8 cellular contexts compared by ENCODE assay signal in the genomic region with DNA sequence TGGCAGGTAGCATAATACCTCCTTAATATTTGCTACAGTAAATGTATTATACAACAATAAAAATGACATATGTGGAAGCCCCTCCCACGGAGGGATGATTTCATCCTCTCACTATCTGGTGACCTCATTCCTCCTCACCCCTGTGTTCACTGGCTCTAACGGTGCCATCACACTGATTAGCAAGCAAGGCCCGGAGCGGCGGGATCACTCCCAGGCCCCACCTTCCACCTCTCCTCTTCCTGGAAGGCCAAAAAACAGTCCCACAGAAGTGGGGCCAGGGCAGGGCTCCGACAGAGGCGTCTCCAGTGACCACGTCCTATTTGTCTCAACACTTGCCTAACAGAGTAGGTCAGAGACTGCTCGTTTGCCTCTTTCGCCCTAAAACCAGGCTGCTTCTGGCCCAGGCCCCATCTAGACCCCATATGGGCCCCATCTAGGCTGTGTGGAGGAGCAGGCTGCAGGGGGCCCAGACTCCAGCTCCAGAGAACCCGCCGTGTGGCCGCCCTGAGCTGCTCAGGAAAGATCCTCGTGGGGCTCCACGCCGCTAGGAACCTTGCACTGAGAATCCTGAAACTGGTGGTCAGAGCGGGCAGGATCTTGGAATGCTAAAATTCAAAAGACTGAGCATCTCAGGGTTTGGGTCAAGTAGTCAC.
DNase-seq lines count a peak whose midpoint lies in the region; ATAC-seq lines count a peak whose summit lies in the region.

No MANE protein-coding gene starts in this region.

- H3K9ac ChIP-seq in HUES6 (ENCODE audit: low read length) = no peak overlapping the region

- peak; percentile 24 for DNase-seq in activated CD4-positive, alpha-beta T cell treated with anti-CD3 and anti-CD28 coated beads for 1 hour
- DNase-seq in effector memory CD4-positive, alpha-beta T cell = peak; percentile 49 to 62 (median 55)
- peak; percentile 70 for DNase-seq in non-pigmented ciliary epithelial cell (ENCODE audit: low read depth)
- DNase-seq in NCI-H1105 treated with DMSO at 0.1 percent for 48 hours (lab: John Stamatoyannopoulos, UW) = no peak
- DNase-seq in NCI-H524 treated with DMSO at 0.1 percent for 48 hours (lab: John Stamatoyannopoulos, UW) = no peak

- no peaks in the 10 kb centered on the region for H3K9me3 ChIP-seq in HUES6 (ENCODE audit: control insufficient read depth, insufficient read depth, low read depth, low read length)
- no peaks in the 10 kb centered on the region for H3K9me3 ChIP-seq in effector memory CD4-positive, alpha-beta T cell (ENCODE audit: control insufficient read depth, low read length)

- no peaks in the 10 kb centered on the region for H3K27me3 ChIP-seq in HUES6 (ENCODE audit: control insufficient read depth, insufficient read depth, low read length)
- H3K27me3 ChIP-seq in effector memory CD4-positive, alpha-beta T cell (replicated peaks; ENCODE audit: control insufficient read depth, insufficient read depth, low read length, poor library complexity, severe bottlenecking) = no peaks in the 10 kb centered on the region

- peaks cover 31% of the 10 kb centered on the region for H3K4me1 ChIP-seq in HUES6 (ENCODE audit: control insufficient read depth, insufficient read depth, low read length)
- H3K4me1 ChIP-seq in effector memory CD4-positive, alpha-beta T cell (ENCODE audit: control insufficient read depth, insufficient read depth, low read length, poor library complexity, severe bottlenecking) = peaks cover 76% of the 10 kb centered on the region

- no peak overlapping the region for H3K4me3 ChIP-seq in HUES6 (ENCODE audit: low read depth, low read length)
- peak overlapping the region; percentile 47 for H3K4me3 ChIP-seq in effector memory CD4-positive, alpha-beta T cell (ENCODE audit: insufficient read depth, low read depth, low read length, poor library complexity, severe bottlenecking)

- H3K27ac ChIP-seq in HUES6 (ENCODE audit: low read depth, low read length) = 0 out of 2 replicates have a peak overlapping the region, but pooled peaks have one; percentile 53
- H3K27ac ChIP-seq in effector memory CD4-positive, alpha-beta T cell (ENCODE audit: insufficient read depth, low read length, poor library complexity, severe bottlenecking) = peak overlapping the region; percentile 95

- ATAC-seq in HG03095 (IDR thresholded peaks at IDR 0.05; ENCODE audit: unreplicated experiment) = no peak
- ATAC-seq in GM19397 (IDR thresholded peaks at IDR 0.05; ENCODE audit: unreplicated experiment) = no peak

- H3K36me3 ChIP-seq in HUES6 (ENCODE audit: control insufficient read depth, insufficient read depth, low read length) = no peaks in the 10 kb centered on the region
- H3K36me3 ChIP-seq in effector memory CD4-positive, alpha-beta T cell (ENCODE audit: control insufficient read depth, insufficient read depth, low read length) = peaks cover 18% of the 10 kb centered on the region

Comparison
In these comparisons a context has a peak if more than half of its experiments do, and no peak if none do; other contexts are left out.
1. DNase-seq: peak in activated CD4-positive, alpha-beta T cell treated with anti-CD3 and anti-CD28 coated beads for 1 hour (single experiment), effector memory CD4-positive, alpha-beta T cell (3 of 3) and non-pigmented ciliary epithelial cell (single experiment); none in NCI-H1105 treated with DMSO at 0.1 percent for 48 hours (single experiment) and NCI-H524 treated with DMSO at 0.1 percent for 48 hours (single experiment).